Comparison of ENCODE assay signal across 13 cellular contexts in the genomic region with DNA sequence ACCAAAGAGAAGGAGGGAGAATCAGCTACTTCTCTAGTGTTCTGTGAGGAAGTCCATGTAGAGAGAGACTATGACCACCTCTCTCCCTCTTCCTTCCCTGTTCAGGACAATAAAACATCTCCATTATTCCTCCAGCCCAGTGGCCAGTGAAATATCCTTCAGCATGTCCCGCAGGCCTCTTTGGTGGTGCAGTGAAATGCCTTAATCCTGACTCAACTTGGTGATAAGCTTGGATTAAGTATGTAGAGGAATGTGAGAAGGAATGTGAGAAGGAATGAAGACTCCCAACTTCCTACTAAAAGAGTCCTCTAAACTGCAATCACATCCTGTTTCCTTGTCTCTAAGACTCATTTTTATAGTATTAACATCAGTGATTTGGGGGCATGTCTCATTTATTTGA.
A peak's percentile ranks its signal among the peaks of the same experiment; 100 is the strongest.
DNase-seq lines count a peak whose midpoint lies in the region; FAIRE-seq and TF ChIP-seq lines count a peak whose summit lies in the region.
"Had no signal": no experiment of that assay in that cellular context is flagged by ENCODE, and none has a peak within 500 bp of the region (broad histone marks: within the 10 kb centered on the region; RNA-seq: fewer than 3 reads in every experiment).

No MANE protein-coding gene starts in this region.

- WGBS in stomach, 5 donors = 35 to 68% (median 57%) methylated on average over 1 of the region's 1 CpG

- H3K9ac ChIP-seq in adipocyte (ENCODE audit: low read length) = peak overlapping the region; percentile 58

- H3K27me3 ChIP-seq in adipocyte (replicated peaks; ENCODE audit: control insufficient read depth, insufficient read depth, low read length) (no peaks in the 10 kb centered on the region), stomach (no peaks in the 10 kb centered on the region)

- no peaks in the 10 kb centered on the region for H3K36me3 ChIP-seq in adipocyte (ENCODE audit: control insufficient read depth, insufficient read depth, low read length, severe bottlenecking)
- H3K36me3 ChIP-seq in stomach = no peaks in the 10 kb centered on the region

- intact Hi-C loops in stomach (cut with DNase I; ENCODE audit: low total_unique reads) = no loop called here

- H3K4me3 ChIP-seq in adipocyte (ENCODE audit: low read length) (peak overlapping the region; percentile 18), stomach (no peak overlapping the region)

- no peak for TF ChIP-seq CTCF in stomach (IDR thresholded peaks at IDR 0.05)

- no peak overlapping the region for H3K27ac ChIP-seq in stomach
- H3K27ac ChIP-seq: 22Rv1 had no signal

- TF ChIP-seq POLR2A in stomach (IDR thresholded peaks at IDR 0.05) = no peak

- no peak for TF ChIP-seq EP300 in stomach (IDR thresholded peaks at IDR 0.05)

- H3K9me3 ChIP-seq in adipocyte (ENCODE audit: control insufficient read depth, low read length) (no peaks in the 10 kb centered on the region), stomach (no peaks in the 10 kb centered on the region)

- peaks cover 31% of the 10 kb centered on the region for H3K4me1 ChIP-seq in adipocyte (ENCODE audit: control insufficient read depth, insufficient read depth, low read length)
- H3K4me1 ChIP-seq in stomach = no peaks in the 10 kb centered on the region

- FAIRE-seq in urothelium cell line (lab: Jason Lieb, UNC) = peak; percentile 92

- peak; percentile 20 for DNase-seq in NCI-H82 (lab: John Stamatoyannopoulos, UW)
- no peak for DNase-seq in NCI-H82 treated with DMSO at 0.1 percent for 48 hours (lab: John Stamatoyannopoulos, UW; ENCODE audit: unreplicated experiment)
- peak; percentile 72 for DNase-seq in adipocyte (ENCODE audit: low read depth)
- peak; percentile 50 for DNase-seq in iPS DF 19.7 (ENCODE audit: low read depth, low spot score)
- DNase-seq in urothelium cell line (ENCODE audit: low spot score) = peak; percentile 71
- no peak for DNase-seq in stomach
- DNase-seq in activated CD8-positive, alpha-beta memory T cell treated with anti-CD3 and anti-CD28 coated beads, Interleukin-2, amount 50 U/mL, for 4 hours = no peak
- no peak for DNase-seq in GM19238 (ENCODE audit: insufficient read length, low spot score)
- DNase-seq: activated T-cell treated with anti-CD3 and anti-CD28 coated beads for 4 hours; effector memory CD4-positive, alpha-beta T cell; midbrain; NCI-H1694 treated with DMSO at 0.1 percent for 48 hours had no signal

Comparison
In these comparisons a context has a peak if more than half of its experiments do, and no peak if none do; other contexts are left out.
1. DNase-seq: peak in NCI-H82 (single experiment), adipocyte (single experiment), iPS DF 19.7 (single experiment) and urothelium cell line (single experiment); none in NCI-H82 treated with DMSO at 0.1 percent for 48 hours (single experiment), stomach (single experiment), activated CD8-positive, alpha-beta memory T cell treated with anti-CD3 and anti-CD28 coated beads, Interleukin-2, amount 50 U/mL, for 4 hours (single experiment) and GM19238 (single experiment).